9 cellular contexts compared by ENCODE assay signal in genomic region chr20:63857751-63858392, GRCh38. TPM values are rescaled to one million over a fixed set of nuclear protein-coding genes. Genes with fewer than 3 reads are reported as not detected.
DNase-seq lines count a peak whose midpoint lies in the region; ATAC-seq and TF ChIP-seq lines count a peak whose summit lies in the region.
"Had no signal": no experiment of that assay in that cellular context is flagged by ENCODE, and none has a peak within 500 bp of the region (broad histone marks: within the 10 kb centered on the region; RNA-seq: fewer than 3 reads in every experiment).

No MANE protein-coding gene starts in this region.

- no peak for TF ChIP-seq POLR2A in tibial nerve (IDR thresholded peaks at IDR 0.05)

- DNase-seq in tibial nerve (ENCODE audit: low spot score in 2 of 2) = no peak
- DNase-seq in epidermal melanocyte (ENCODE audit: insufficient read length, low spot score) = no peak
- DNase-seq: NCI-H2029 treated with DMSO at 0.1 percent for 48 hours had no signal

- H3K4me3 ChIP-seq in iPS-15b (ENCODE audit: low read depth, low read length) = no peak overlapping the region
- H3K4me3 ChIP-seq in tibial nerve = no peak overlapping the region

- ATAC-seq in SK-N-SH treated with all-trans-retinoic acid at 6 μM for 48 hours (peak; percentile 8; the same call in 2 of the 3 replicates), HG03457 (IDR thresholded peaks at IDR 0.05; ENCODE audit: unreplicated experiment) (no peak), HG02588 (IDR thresholded peaks at IDR 0.05; ENCODE audit: unreplicated experiment) (no peak)

- no peaks in the 10 kb centered on the region for H3K27me3 ChIP-seq in iPS-15b (ENCODE audit: control insufficient read depth, insufficient read depth, low read length)
- peaks cover 0 to 31% of the 10 kb centered on the region in 2 donors for H3K27me3 ChIP-seq in tibial nerve

- peak overlapping the region in 3 of 4 donors; percentile 4 to 68 (median 65) for H3K27ac ChIP-seq in tibial nerve

- 21 to 27% methylated on average over 14 of the region's 14 CpGs for WGBS in tibial nerve, 2 donors

- H3K9me3 ChIP-seq in iPS-15b (ENCODE audit: control insufficient read depth, insufficient read depth, low read length) (no peaks in the 10 kb centered on the region), tibial nerve (no peaks in the 10 kb centered on the region)

- TF ChIP-seq EP300 in tibial nerve (IDR thresholded peaks at IDR 0.05) = no peak

- peaks cover 17% of the 10 kb centered on the region for H3K4me1 ChIP-seq in iPS-15b (ENCODE audit: control insufficient read depth, insufficient read depth, low read length)
- peaks cover 3 to 64% (median 37%) of the 10 kb centered on the region in 4 donors for H3K4me1 ChIP-seq in tibial nerve

- H3K36me3 ChIP-seq in iPS-15b (ENCODE audit: control insufficient read depth, insufficient read depth, low read length) = peaks cover 16% of the 10 kb centered on the region
- peaks cover 0 to 19% (median 7%) of the 10 kb centered on the region in 3 donors for H3K36me3 ChIP-seq in tibial nerve

- no peak for TF ChIP-seq CTCF in tibial nerve (IDR thresholded peaks at IDR 0.05)

- H3K9ac ChIP-seq in iPS-15b (ENCODE audit: low read depth, low read length) = peak overlapping the region; percentile 65

TF ChIP-seq in SK-N-SH treated with all-trans-retinoic acid at 6 μM for 48 hours, 23 proteins besides CTCF, POLR2A, EP300 and RAD21:
- no peak for TF ChIP-seq OSR1 (CRISPR knock-in tag; IDR thresholded peaks at IDR 0.05)
- no peak for TF ChIP-seq RARB (CRISPR knock-in tag; IDR thresholded peaks at IDR 0.05)
- no peak for TF ChIP-seq ZNF70 (CRISPR knock-in tag; IDR thresholded peaks at IDR 0.05)
- TF ChIP-seq PATZ1 (CRISPR knock-in tag; IDR thresholded peaks at IDR 0.05; ENCODE audit: borderline replicate concordance) = no peak
- no peak for TF ChIP-seq ZNF8 (CRISPR knock-in tag; IDR thresholded peaks at IDR 0.05)
- no peak for TF ChIP-seq TOX (CRISPR knock-in tag; IDR thresholded peaks at IDR 0.05; ENCODE audit: borderline replicate concordance)
- TF ChIP-seq TCF4 (CRISPR knock-in tag; IDR thresholded peaks at IDR 0.05; ENCODE audit: borderline replicate concordance) = no peak; the same call in 1 of the 2 replicates
- no peak for TF ChIP-seq GLIS3 (CRISPR knock-in tag; IDR thresholded peaks at IDR 0.05)
- TF ChIP-seq ZNF565 (CRISPR knock-in tag; conservative IDR thresholded peaks at IDR 0.05; ENCODE audit: low read depth) = no peak
- TF ChIP-seq CREB5 (CRISPR knock-in tag; IDR thresholded peaks at IDR 0.05; ENCODE audit: low read depth) = no peak
- TF ChIP-seq ARNTL (CRISPR knock-in tag; IDR thresholded peaks at IDR 0.05; ENCODE audit: borderline replicate concordance, low read depth) = no peak
- no peak for TF ChIP-seq POU6F1 (CRISPR knock-in tag; IDR thresholded peaks at IDR 0.05; ENCODE audit: borderline replicate concordance, low read depth)
- TF ChIP-seq ESRRG (CRISPR knock-in tag; IDR thresholded peaks at IDR 0.05) = no peak
- TF ChIP-seq ZFP3 (CRISPR knock-in tag; IDR thresholded peaks at IDR 0.05) = no peak
- no peak for TF ChIP-seq CSRNP3 (CRISPR knock-in tag; IDR thresholded peaks at IDR 0.05)
- TF ChIP-seq ZFP30 (CRISPR knock-in tag; IDR thresholded peaks at IDR 0.05) = no peak
- no peak for TF ChIP-seq PPARA (CRISPR knock-in tag; IDR thresholded peaks at IDR 0.05; ENCODE audit: borderline replicate concordance)
- TF ChIP-seq SNAI2 (CRISPR knock-in tag; IDR thresholded peaks at IDR 0.05) = no peak
- no peak for TF ChIP-seq TSHZ2 (CRISPR knock-in tag; IDR thresholded peaks at IDR 0.05)
- no peak for TF ChIP-seq ZC3H10 (CRISPR knock-in tag; IDR thresholded peaks at IDR 0.05)

RNA-seq across cellular contexts. Expression of gene ABHD16B, which starts 3.4 kb away (rescaled TPM):
- total RNA-seq in tibial nerve = not detected
- total RNA-seq: bronchial epithelial cell, mucosa of gallbladder had no signal

RNA-seq across cellular contexts. Expression of gene TPD52L2, which starts 7.2 kb away (rescaled TPM):
- total RNA-seq in tibial nerve = 100 to 1,000 TPM; 108 to 122 (median 115) TPM

RNA-seq across cellular contexts. Expression of gene ZBTB46, which starts 26.8 kb away (rescaled TPM):
- total RNA-seq in tibial nerve = 10 to 100 TPM; 11.5 to 20.4 (median 12.6) TPM

RNA-seq across cellular contexts. Expression of gene DNAJC5, which starts 37.1 kb away (rescaled TPM):
- total RNA-seq in tibial nerve = 10 to 100 TPM; 30.6 to 40.2 (median 32.1) TPM
